10 cellular contexts compared by ENCODE assay signal in the genomic region with DNA sequence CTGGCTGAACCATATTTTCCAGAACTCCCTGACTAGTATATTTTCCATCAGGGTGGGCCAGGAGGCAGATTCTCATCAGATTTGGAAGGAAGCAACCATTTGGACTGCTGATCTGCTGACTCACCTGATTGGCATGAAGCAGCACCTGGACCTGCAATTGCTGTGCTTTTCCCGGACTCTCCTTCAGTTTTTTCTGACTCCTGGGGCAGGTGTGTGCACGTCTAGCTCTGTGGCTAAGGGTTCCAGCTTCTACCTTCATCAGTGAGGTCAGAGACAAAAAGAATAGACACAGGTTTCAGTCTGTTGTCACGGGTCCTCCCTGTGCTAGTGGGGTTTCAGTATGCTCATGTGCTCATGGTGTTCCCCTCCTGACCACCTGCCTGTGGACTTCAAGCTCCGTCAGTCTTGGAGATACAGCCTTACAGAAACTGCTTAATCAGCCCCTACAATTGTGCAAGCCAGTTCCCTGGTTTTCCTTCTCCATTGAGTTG. TPM values are rescaled to one million over a fixed set of nuclear protein-coding genes. Genes with fewer than 3 reads are reported as not detected.
DNase-seq lines count a peak whose midpoint lies in the region; ATAC-seq, FAIRE-seq and TF ChIP-seq lines count a peak whose summit lies in the region.
"Had no signal": no experiment of that assay in that cellular context is flagged by ENCODE, and none has a peak within 500 bp of the region (broad histone marks: within the 10 kb centered on the region; RNA-seq: fewer than 3 reads in every experiment).

No MANE protein-coding gene starts in this region.

- intact Hi-C loops in PC-3 (cut with micrococcal nuclease) = loop anchor here (5.0 kb wide), 1 partner anchor 33 kb away; a partner anchor contains a TSS

- H3K79me2 ChIP-seq in PC-3 (ENCODE audit: low read length) = peaks cover 2% of the 10 kb centered on the region; the same call in 1 of the 2 replicates

- no peak overlapping the region for H2AFZ ChIP-seq in PC-3 (ENCODE audit: low read length)

- ATAC-seq in HG02642 (IDR thresholded peaks at IDR 0.05; ENCODE audit: poor library complexity, unreplicated experiment) (peak; percentile 24), PC-3 (0 out of 2 replicates have a peak, but pooled peaks have one; percentile 4), GM21515 (IDR thresholded peaks at IDR 0.05; ENCODE audit: unreplicated experiment) (no peak)

- H3K4me1 ChIP-seq in PC-3 (ENCODE audit: insufficient read depth, low read length) = peaks cover 10% of the 10 kb centered on the region

- no peaks in the 10 kb centered on the region for H3K9me2 ChIP-seq in PC-3 (replicated peaks; ENCODE audit: low read length)

- H3K9me3 Mint-ChIP-seq in mesothelial cell of epicardium = no peaks in the 10 kb centered on the region

- H3K4me1 Mint-ChIP-seq in mesothelial cell of epicardium = peaks cover 25% of the 10 kb centered on the region

- no TSS peak for BruUV-seq in PC-3 (replicated peaks; lab: Mats Ljungman, UMichigan)

- no peak overlapping the region for H3K4me3 Mint-ChIP-seq in mesothelial cell of epicardium

- H3K9ac ChIP-seq in PC-3 (ENCODE audit: low read length) = no peak overlapping the region

- TF ChIP-seq CTCF in PC-3 (conservative IDR thresholded peaks at IDR 0.05; ENCODE audit: low read depth, low read length) = no peak
- no peak for TF ChIP-seq CTCF in mesothelial cell of epicardium (IDR thresholded peaks at IDR 0.05; ENCODE audit: unreplicated experiment)

- H3K4me2 ChIP-seq in PC-3 (ENCODE audit: low read length) = no peak overlapping the region

- H3K36me3 ChIP-seq in PC-3 (ENCODE audit: low read depth, low read length) = no peaks in the 10 kb centered on the region
- H3K36me3 ChIP-seq: tibial artery had no signal

- POLR2A ChIA-PET in PC-3 (lab: Charles Lee; ENCODE audit: unreplicated experiment) = interaction anchor here (0.5 kb wide), 1 partner anchor 23 kb away, joined by 4 read pairs; no protein-coding TSS in a partner anchor

- no peaks in the 10 kb centered on the region for H3K27me3 Mint-ChIP-seq in mesothelial cell of epicardium (ENCODE audit: low read depth)
- H3K27me3 Mint-ChIP-seq: naive B cell had no signal

- no peaks in the 10 kb centered on the region for H3K9me3 ChIP-seq in PC-3 (ENCODE audit: low read length)
- H3K9me3 ChIP-seq: tibial artery had no signal

- H3K27ac Mint-ChIP-seq in mesothelial cell of epicardium = peak overlapping the region; percentile 19

- H3K27ac ChIP-seq in PC-3 (ENCODE audit: low read length) = no peak overlapping the region
- H3K27ac ChIP-seq: tibial artery had no signal

- CTCF ChIA-PET in PC-3 (lab: Charles Lee) = no interaction called here

- peaks cover 5% of the 10 kb centered on the region for H3F3A ChIP-seq in PC-3 (ENCODE audit: low read length, unreplicated experiment)

- H3K27me3 ChIP-seq in PC-3 (ENCODE audit: low read length) = no peaks in the 10 kb centered on the region
- H3K27me3 ChIP-seq: tibial artery had no signal

- H3K36me3 Mint-ChIP-seq in mesothelial cell of epicardium = no peaks in the 10 kb centered on the region
- H3K36me3 Mint-ChIP-seq: naive B cell had no signal

- H3K4me3 ChIP-seq in PC-3 (ENCODE audit: low read length) = no peak overlapping the region
- H3K4me3 ChIP-seq: tibial artery had no signal

- DNase-seq in ELF-1 (ENCODE audit: low read depth, low spot score) (peak; percentile 38), PC-3 (peak; percentile 62), mesothelial cell of epicardium (ENCODE audit: low spot score in 2 of 2, unreplicated experiment in 2 of 2) (no peak), superior temporal gyrus (ENCODE audit: extremely low spot score) (no peak), middle frontal gyrus (ENCODE audit: extremely low spot score, low spot score) (no peak), RCC 7860 (ENCODE audit: low spot score) (no peak)
- DNase-seq: naive B cell had no signal

- H4K20me1 ChIP-seq in PC-3 (ENCODE audit: low read length) = 0 out of 2 replicates have a peak, but pooled peaks cover 2% of the 10 kb centered on the region

- FAIRE-seq in RCC 7860 (lab: Jason Lieb, UNC) = no peak

RNA-seq across cellular contexts. Expression of a gene that starts 31.5 kb away (rescaled TPM):
- 28.8 and 34.3 TPM in 2 replicates for total RNA-seq in PC-3 (2014; rRNA removed)
- 26.6 to 31.1 TPM (median 29.6 TPM) in 3 replicates for total RNA-seq in mesothelial cell of epicardium

Comparison
In these comparisons a context has a peak if more than half of its experiments do, and no peak if none do; other contexts are left out.
1. DNase-seq: peak in ELF-1 (single experiment) and PC-3 (single experiment); none in mesothelial cell of epicardium (0 of 2), superior temporal gyrus (single experiment), middle frontal gyrus (single experiment) and RCC 7860 (single experiment).